ENCODE assay signal across 17 cellular contexts in the genomic region with DNA sequence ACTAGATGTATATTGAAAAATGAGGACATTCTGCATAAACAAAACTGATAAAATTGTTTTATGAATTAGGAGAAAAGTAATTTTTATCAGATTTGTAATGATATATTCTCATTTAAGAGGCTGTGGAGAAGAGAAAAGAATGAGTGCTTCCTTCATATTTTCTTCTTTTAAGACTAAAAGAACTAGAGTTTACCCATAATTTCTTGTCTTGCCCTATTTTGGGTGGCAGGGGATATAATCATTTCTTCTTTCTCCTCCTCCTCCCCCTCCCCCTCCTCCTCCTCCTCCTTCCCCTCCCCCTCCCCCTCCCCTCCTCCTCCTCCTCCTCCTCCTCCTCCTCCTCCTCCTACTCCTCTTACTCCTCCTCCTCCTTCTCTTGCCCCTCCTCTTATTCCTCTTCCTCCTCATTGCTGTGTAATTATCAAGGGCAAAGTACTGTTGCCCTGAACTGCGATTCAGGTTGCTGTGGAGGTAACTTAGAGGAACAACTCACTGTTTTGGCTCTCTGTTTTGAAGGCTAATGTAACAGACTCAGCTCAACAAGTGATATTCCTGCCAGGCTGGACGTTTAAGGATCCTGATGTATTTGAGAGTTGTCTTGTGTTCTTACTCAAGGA.
DNase-seq lines count a peak whose midpoint lies in the region; ATAC-seq, FAIRE-seq and TF ChIP-seq lines count a peak whose summit lies in the region.
"Had no signal": no experiment of that assay in that cellular context is flagged by ENCODE, and none has a peak within 500 bp of the region (broad histone marks: within the 10 kb centered on the region; RNA-seq: fewer than 3 reads in every experiment).

No MANE protein-coding gene starts in this region.

- H3K9me2 ChIP-seq in GM23338 (ENCODE audit: insufficient read depth), result no peaks in the 10 kb centered on the region

- TF ChIP-seq CTCF in GM23338 (conservative IDR thresholded peaks at IDR 0.05; ENCODE audit: low read depth in 2 of 2) (no peak), H9 (conservative IDR thresholded peaks at IDR 0.05) (no peak), esophagus muscularis mucosa (IDR thresholded peaks at IDR 0.05) (no peak)

- no peaks in the 10 kb centered on the region for H3K79me2 ChIP-seq in GM23338 (replicated peaks; ENCODE audit: insufficient read depth)
- H3K79me2 ChIP-seq in H9 (ENCODE audit: insufficient read depth, low read length), result no peaks in the 10 kb centered on the region

- no peak overlapping the region for H4K8ac ChIP-seq in H9 (replicated peaks; ENCODE audit: insufficient read length, low read depth, low read length)

- H3K36me3 ChIP-seq in GM23338 (ENCODE audit: insufficient read depth), result no peaks in the 10 kb centered on the region
- H3K36me3 ChIP-seq in esophagus muscularis mucosa, result no peaks in the 10 kb centered on the region
- H3K36me3 ChIP-seq in small intestine (ENCODE audit: control insufficient read depth in 2 of 2, insufficient read depth in 2 of 2, low read length in 2 of 2), result no peaks in the 10 kb centered on the region
- H3K36me3 ChIP-seq: HAP-1 had no signal

- H3K14ac ChIP-seq in H9 (ENCODE audit: insufficient read depth, low read length), result no peak overlapping the region

- no peak overlapping the region for H4K91ac ChIP-seq in H9 (ENCODE audit: insufficient read length, low read depth, low read length)

- TF ChIP-seq EP300 in esophagus muscularis mucosa (IDR thresholded peaks at IDR 0.05), result no peak

- no peak overlapping the region for H3K56ac ChIP-seq in H9 (ENCODE audit: insufficient read length, low read depth, low read length)

- H3K27me3 ChIP-seq in GM23338 (ENCODE audit: insufficient read depth) (no peaks in the 10 kb centered on the region), H9 (ENCODE audit: insufficient read depth, low read length) (no peaks in the 10 kb centered on the region), esophagus muscularis mucosa (no peaks in the 10 kb centered on the region), small intestine (ENCODE audit: control insufficient read depth in 2 of 2, insufficient read depth in 2 of 2, low read length in 2 of 2) (no peaks in the 10 kb centered on the region)

- H3K4me2 ChIP-seq in GM23338 (no peak overlapping the region), H9 (ENCODE audit: insufficient read depth, insufficient read length, low read length) (no peak overlapping the region)

- no peak overlapping the region for H3K27ac Mint-ChIP-seq in GM23338
- no peak overlapping the region for H3K27ac Mint-ChIP-seq in H9
- H3K27ac Mint-ChIP-seq: CD4-positive, alpha-beta memory T cell; HFFc6 had no signal

- no peak for TF ChIP-seq POLR2A in esophagus muscularis mucosa (IDR thresholded peaks at IDR 0.05; ENCODE audit: low read depth)

- no peaks in the 10 kb centered on the region for H3K9me3 ChIP-seq in H9 (ENCODE audit: control insufficient read depth, low read depth, low read length)
- no peaks in the 10 kb centered on the region for H3K9me3 ChIP-seq in esophagus muscularis mucosa
- no peaks in the 10 kb centered on the region for H3K9me3 ChIP-seq in small intestine (ENCODE audit: control insufficient read depth, low read depth)
- H3K9me3 ChIP-seq: HAP-1 had no signal

- no peaks in the 10 kb centered on the region for H3F3A ChIP-seq in GM23338 (replicated peaks; ENCODE audit: low read depth)

- H3K4me3 Mint-ChIP-seq in GM23338 (no peak overlapping the region), H9 (no peak overlapping the region)
- H3K4me3 Mint-ChIP-seq: CD4-positive, alpha-beta memory T cell; HFFc6 had no signal

- H3K36me3 Mint-ChIP-seq in GM23338 (ENCODE audit: low read depth), result no peaks in the 10 kb centered on the region
- no peaks in the 10 kb centered on the region; a peak in 1 of 7 replicates for H3K36me3 Mint-ChIP-seq in H9 (ENCODE audit: insufficient read depth in 1 of 3, low read depth in 3 of 3)
- H3K36me3 Mint-ChIP-seq: CD4-positive, alpha-beta memory T cell had no signal

- no peak overlapping the region for H3K27ac ChIP-seq in GM23338 (ENCODE audit: low read depth)
- no peak overlapping the region for H3K27ac ChIP-seq in H9 (ENCODE audit: insufficient read length, low read depth, low read length)
- H3K27ac ChIP-seq in esophagus muscularis mucosa (replicated peaks in 1 of 4), result no peak overlapping the region
- H3K27ac ChIP-seq in small intestine (ENCODE audit: low read depth in 1 of 2, low read length in 1 of 2), result no peak overlapping the region

- H3K4ac ChIP-seq in H9 (ENCODE audit: low read depth, low read length), result no peak overlapping the region

- WGBS in H9 (ENCODE audit: extremely low coverage, insufficient read length, low lambda C conversion rate), result no CpG with 5 or more reads among the region's 2 CpGs
- WGBS in esophagus muscularis mucosa, result 67% methylated on average over 2 of the region's 2 CpGs
- 17 to 46% (median 26%) methylated on average over 2 of the region's 2 CpGs for WGBS in small intestine, 3 donors

- FAIRE-seq in small intestine (lab: Jason Lieb, UNC) (no peak), frontal cortex (lab: Jason Lieb, UNC) (no peak)
- FAIRE-seq: GM12891, GM18507 had no signal

- H2AFZ ChIP-seq in GM23338 (peak overlapping the region; percentile 77; the same call in 1 of the 2 replicates), H9 (ENCODE audit: low read length) (peak overlapping the region; percentile 69)

- H4K20me1 ChIP-seq in GM23338 (replicated peaks; ENCODE audit: insufficient read depth), result no peaks in the 10 kb centered on the region
- H4K20me1 ChIP-seq in H9 (ENCODE audit: control insufficient read depth, insufficient read depth, insufficient read length), result no peaks in the 10 kb centered on the region

- H2BK120ac ChIP-seq in H9 (ENCODE audit: low read depth, low read length, poor library complexity, severe bottlenecking), result no peak overlapping the region

- H2BK15ac ChIP-seq in H9 (ENCODE audit: low read depth, low read length), result no peak overlapping the region

- H3K9me3 Mint-ChIP-seq in GM23338 (no peaks in the 10 kb centered on the region), H9 (no peaks in the 10 kb centered on the region)

- no peaks in the 10 kb centered on the region for H3K79me1 ChIP-seq in H9 (ENCODE audit: insufficient read depth, low read depth, low read length, poor library complexity, severe bottlenecking)

- H3K27me3 Mint-ChIP-seq in GM23338 (ENCODE audit: insufficient read depth, low read depth, poor library complexity), result peaks cover 2% of the 10 kb centered on the region
- no peaks in the 10 kb centered on the region for H3K27me3 Mint-ChIP-seq in H9 (ENCODE audit: low read depth)
- H3K27me3 Mint-ChIP-seq: CD4-positive, alpha-beta memory T cell had no signal

- no peak overlapping the region for H2BK5ac ChIP-seq in H9 (ENCODE audit: insufficient read length, low read length)

- no peak overlapping the region for H3K9ac ChIP-seq in H9 (ENCODE audit: extremely low read depth, insufficient read length, low read length)

- intact Hi-C loops in esophagus muscularis mucosa (cut with DNase I), result no loop called here

- no peaks in the 10 kb centered on the region for H3K23me2 ChIP-seq in H9 (ENCODE audit: insufficient read length, low read depth, low read length, poor library complexity, severe bottlenecking)

- H3K4me1 ChIP-seq in GM23338 (ENCODE audit: insufficient read depth), result no peaks in the 10 kb centered on the region
- H3K4me1 ChIP-seq in H9 (ENCODE audit: insufficient read depth, low read length), result no peaks in the 10 kb centered on the region
- no peaks in the 10 kb centered on the region for H3K4me1 ChIP-seq in esophagus muscularis mucosa
- peaks cover 3 to 4% of the 10 kb centered on the region in 2 donors for H3K4me1 ChIP-seq in small intestine (ENCODE audit: control insufficient read depth in 2 of 2, insufficient read depth in 1 of 2, low read depth in 1 of 2, low read length in 1 of 2)
- H3K4me1 ChIP-seq: HAP-1 had no signal

- DNase-seq in GM23338 (ENCODE audit: low spot score) (no peak), H9 (no peak), esophagus muscularis mucosa (ENCODE audit: extremely low spot score) (peak; percentile 29), small intestine (peak; percentile 81), NCI-H2196 treated with DMSO at 0.1 percent for 48 hours (lab: John Stamatoyannopoulos, UW; ENCODE audit: unreplicated experiment) (no peak), frontal cortex (ENCODE audit: low spot score in 2 of 2) (no peak)
- DNase-seq: C1 segment of cervical spinal cord; Calu3; CD4-positive, alpha-beta memory T cell; COR-L47; DMS53; DMS79 treated with DMSO at 0.1 percent for 48 hours; GF-D8; HFFc6 had no signal

- H3K23ac ChIP-seq in H9 (ENCODE audit: insufficient read length, low read depth, low read length), result no peak overlapping the region

- H3K4me3 ChIP-seq in GM23338 (no peak overlapping the region), esophagus muscularis mucosa (no peak overlapping the region), small intestine (ENCODE audit: low read depth in 1 of 2, low read length in 2 of 2) (no peak overlapping the region)
- H3K4me3 ChIP-seq: HAP-1 had no signal

- H3T11ph ChIP-seq in H9 (ENCODE audit: low read length), result no peak overlapping the region

- no peak overlapping the region for H2BK12ac ChIP-seq in H9 (ENCODE audit: insufficient read length, low read depth, low read length)

- H4K5ac ChIP-seq in H9 (ENCODE audit: insufficient read length, low read depth, low read length), result no peak overlapping the region

- no peak overlapping the region for H2BK20ac ChIP-seq in H9 (ENCODE audit: low read depth, low read length, poor library complexity, severe bottlenecking)

- H3K18ac ChIP-seq in H9 (ENCODE audit: insufficient read length, low read depth, low read length), result no peak overlapping the region

- no peak for ATAC-seq in GM23338

- no peak overlapping the region for H2AK5ac ChIP-seq in H9 (ENCODE audit: insufficient read length, low read length)

- H3K4me1 Mint-ChIP-seq in GM23338 (no peaks in the 10 kb centered on the region), H9 (peaks cover 2 to 6% of the 10 kb centered on the region in 2 experiments; a peak in 2 of 4 replicates)

TF ChIP-seq in GM23338, 12 proteins besides CTCF, POLR2A, EP300 and RAD21 (continues in another document):
- no peak for TF ChIP-seq CREB1 (CRISPR knock-in tag; IDR thresholded peaks at IDR 0.05; ENCODE audit: low read depth)
- TF ChIP-seq STAT1 (IDR thresholded peaks at IDR 0.05; ENCODE audit: unreplicated experiment), result no peak
- TF ChIP-seq EZH2phosphoT487 (IDR thresholded peaks at IDR 0.05; ENCODE audit: unreplicated experiment), result no peak

Comparison
In these comparisons a context has a peak if more than half of its experiments do, and no peak if none do; other contexts are left out.
1. DNase-seq: peak in esophagus muscularis mucosa (single experiment) and small intestine (single experiment); none in GM23338 (single experiment), H9 (single experiment), NCI-H2196 treated with DMSO at 0.1 percent for 48 hours (single experiment) and frontal cortex (0 of 2).